8 cellular contexts compared by ENCODE assay signal in the genomic region with DNA sequence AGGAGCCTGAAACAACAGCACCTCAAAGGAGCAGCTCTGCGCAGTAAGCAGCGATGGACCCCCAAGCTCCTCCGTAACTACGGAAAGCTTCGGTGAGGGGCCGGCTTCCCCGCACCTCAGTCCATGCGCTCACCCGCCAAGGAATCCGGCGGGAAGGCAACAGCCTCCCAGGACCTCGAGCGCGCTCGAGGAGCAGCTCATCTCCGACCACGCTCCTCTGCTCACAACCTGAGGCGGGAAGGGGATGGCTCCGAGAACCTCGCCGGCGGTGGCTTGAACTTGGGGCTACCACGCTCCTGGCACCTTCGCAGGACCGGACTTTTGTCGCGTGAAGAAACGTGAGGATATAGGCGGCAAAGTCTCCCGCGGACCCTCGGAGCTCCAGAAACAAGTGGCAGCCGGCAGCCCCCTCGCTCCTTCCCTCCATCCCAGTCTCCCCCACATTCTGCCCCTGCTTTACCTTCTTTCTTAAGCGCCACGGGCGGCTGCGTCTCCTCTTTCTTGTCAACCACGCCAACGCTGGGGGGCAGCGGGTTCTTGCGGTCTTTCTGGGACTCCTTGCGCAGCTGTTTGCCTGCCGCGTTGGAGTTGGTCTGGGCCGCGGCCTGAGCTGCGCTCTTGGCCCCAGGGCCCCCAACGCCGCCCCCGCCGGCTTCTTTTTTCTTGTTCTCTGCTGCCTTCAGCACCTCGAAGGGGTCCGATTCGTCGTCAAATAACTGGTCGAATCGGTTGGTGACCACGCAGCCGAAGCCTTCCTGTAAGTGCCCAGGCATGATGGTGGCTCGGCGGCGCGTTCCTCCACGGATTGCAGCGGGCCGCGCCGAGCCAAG. TPM values are rescaled to one million over a fixed set of nuclear protein-coding genes. Genes with fewer than 3 reads are reported as not detected.
DNase-seq lines count a peak whose midpoint lies in the region; ATAC-seq and TF ChIP-seq lines count a peak whose summit lies in the region.

No MANE protein-coding gene starts in this region.

- intact Hi-C loops in A673 (cut with micrococcal nuclease; ENCODE audit: unreplicated experiment) = loop anchor here (5.0 kb wide), 1 partner anchor 68 kb away; no protein-coding TSS in a partner anchor
- intact Hi-C loops in activated B cell treated with CpG ODN at 0.5 μM for 24 hours (cut with micrococcal nuclease) = loop anchor here (1.0 to 10.0 kb wide), 13 partner anchors 15 to 1093 kb away; partner anchors contain the start of genes GADD45A and SLC35D1

- no peaks in the 10 kb centered on the region for H3K9me3 Mint-ChIP-seq in activated B cell treated with CpG ODN at 0.5 μM for 24 hours

- peak overlapping the region; percentile 99 for H3K27ac Mint-ChIP-seq in activated B cell treated with CpG ODN at 0.5 μM for 24 hours

- TF ChIP-seq CTCF in A673 (conservative IDR thresholded peaks at IDR 0.05; ENCODE audit: low read depth, low read length) = no peak
- TF ChIP-seq CTCF in activated B cell treated with CpG ODN at 0.5 μM for 24 hours (IDR thresholded peaks at IDR 0.05) = no peak

- H3K4me1 ChIP-seq in A673 (ENCODE audit: insufficient read depth, low read length, poor library complexity, severe bottlenecking) (peaks cover 19% of the 10 kb centered on the region), mesodermal cell (ENCODE audit: control insufficient read depth, insufficient read depth, low read length, poor library complexity, severe bottlenecking) (peaks cover 5% of the 10 kb centered on the region)

- H3K36me3 Mint-ChIP-seq in activated B cell treated with CpG ODN at 0.5 μM for 24 hours (ENCODE audit: low read depth) = peaks cover 58% of the 10 kb centered on the region

- ATAC-seq in GM19035 (IDR thresholded peaks at IDR 0.05; ENCODE audit: unreplicated experiment) = peak; percentile 17
- peak; percentile 5 for ATAC-seq in HG03439 (IDR thresholded peaks at IDR 0.05; ENCODE audit: unreplicated experiment)
- ATAC-seq in activated B cell treated with CpG ODN at 0.5 μM for 24 hours (ENCODE audit: low read depth) = peak; percentile 9
- no peak for ATAC-seq in HG03378 (IDR thresholded peaks at IDR 0.05; ENCODE audit: unreplicated experiment)

- BruUV-seq in A673 (replicated peaks; lab: Mats Ljungman, UMichigan) = no TSS peak

- H3K4me3 ChIP-seq in A673 (ENCODE audit: low read depth, low read length, poor library complexity, severe bottlenecking) (peak overlapping the region; percentile 75), mesodermal cell (ENCODE audit: extremely low read depth, insufficient read depth, low read length, poor library complexity, severe bottlenecking) (peak overlapping the region; percentile 92)

- CTCF ChIA-PET in A673 (lab: Charles Lee) = no interaction called here
- CTCF ChIA-PET in activated B cell treated with CpG ODN at 0.5 μM for 24 hours (lab: Charles Lee) = interaction anchor here (1.5 to 2.2 kb wide), 2 partner anchors 71 to 196 kb away, joined by 4 to 9 read pairs; no protein-coding TSS in a partner anchor

- peaks cover 43% of the 10 kb centered on the region for H3K36me3 ChIP-seq in A673 (ENCODE audit: insufficient read depth, low read length, poor library complexity, severe bottlenecking)
- peaks cover 32% of the 10 kb centered on the region for H3K36me3 ChIP-seq in mesodermal cell (ENCODE audit: control insufficient read depth, insufficient read depth, low read length)

- no peaks in the 10 kb centered on the region for H3K27me3 ChIP-seq in A673 (replicated peaks; ENCODE audit: insufficient read depth, low read depth, low read length, poor library complexity)

- POLR2A ChIA-PET in A673 (lab: Charles Lee; ENCODE audit: low non-redundant PET) (no interaction called here), activated B cell treated with CpG ODN at 0.5 μM for 24 hours (lab: Charles Lee) (interaction anchor here (0.5 to 4.5 kb wide), 16 partner anchors 12 to 1098 kb away, joined by 3 to 39 read pairs (median 4); partner anchors contain the start of genes DNAI4, GADD45A, MIER1 and SLC35D1)

- no peaks in the 10 kb centered on the region for H3K27me3 Mint-ChIP-seq in activated B cell treated with CpG ODN at 0.5 μM for 24 hours

- H3K27ac ChIP-seq in A673 (ENCODE audit: low read depth, low read length, poor library complexity, severe bottlenecking) = peak overlapping the region; percentile 91
- H3K27ac ChIP-seq in mesodermal cell (ENCODE audit: low read depth, low read length, severe bottlenecking) = peak overlapping the region; percentile 51

- H3K9me3 ChIP-seq in A673 (ENCODE audit: low read depth, low read length, poor library complexity, severe bottlenecking) (no peaks in the 10 kb centered on the region), mesodermal cell (ENCODE audit: control insufficient read depth, low read length) (no peaks in the 10 kb centered on the region)

- DNase-seq in A673 (ENCODE audit: low spot score) = peak; percentile 45
- peak; percentile 33 for DNase-seq in activated B cell treated with CpG ODN at 0.5 μM for 24 hours
- DNase-seq in ecto neural progenitor cell (ENCODE audit: low spot score) = peak; percentile 49
- peak; percentile 50 for DNase-seq in stimulated activated CD8-positive, alpha-beta memory T cell treated with anti-CD3 and anti-CD28 coated beads, Interleukin-4, amount 100 ng/mL, for 48 hours

- H3K4me1 Mint-ChIP-seq in activated B cell treated with CpG ODN at 0.5 μM for 24 hours = peaks cover 63% of the 10 kb centered on the region

- 0 to 1% methylated on average over 55 to 64 of the region's 69 CpGs for WGBS in mesodermal cell (ENCODE audit: insufficient coverage in 2 of 2), 2 experiments

- peak overlapping the region; percentile 98 for H3K4me3 Mint-ChIP-seq in activated B cell treated with CpG ODN at 0.5 μM for 24 hours

RNA-seq across cellular contexts. Expression of gene SERBP1, which starts 0.5 kb away (rescaled TPM):
- total RNA-seq in A673 (2021) (407 and 447 TPM in 2 replicates), activated B cell treated with CpG ODN at 0.5 μM for 24 hours (222 and 232 TPM in 2 replicates)
- polyA plus RNA-seq in mesodermal cell (2013, experiment 1 of 2) = 242 TPM
- 259 TPM for polyA plus RNA-seq in mesodermal cell (2013, experiment 2 of 2)
